Comparison of ENCODE assay signal across 12 cellular contexts in the genomic region with DNA sequence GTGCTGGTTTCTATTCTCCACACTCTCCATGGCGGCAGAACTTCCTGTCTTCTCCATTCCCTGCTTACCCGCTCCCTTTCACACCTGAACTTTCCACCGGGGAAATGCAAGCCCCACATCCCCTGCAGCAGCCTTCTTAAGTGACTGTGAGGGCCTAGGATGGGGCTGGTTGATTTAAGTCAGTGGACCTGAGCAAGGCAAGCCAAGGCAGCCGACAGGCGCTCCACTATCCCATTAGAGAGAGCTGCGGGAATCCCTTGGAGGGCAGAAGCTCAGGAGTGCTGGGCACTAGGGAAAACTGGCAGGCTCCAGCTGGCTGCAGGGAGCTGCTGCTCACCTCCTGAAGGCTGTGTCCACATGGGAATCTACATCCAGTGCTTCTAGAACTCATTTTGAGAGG. TPM values are rescaled to one million over a fixed set of nuclear protein-coding genes. Genes with fewer than 3 reads are reported as not detected.
DNase-seq lines count a peak whose midpoint lies in the region; ATAC-seq and TF ChIP-seq lines count a peak whose summit lies in the region.
"Had no signal": no experiment of that assay in that cellular context is flagged by ENCODE, and none has a peak within 500 bp of the region (broad histone marks: within the 10 kb centered on the region; RNA-seq: fewer than 3 reads in every experiment).

No MANE protein-coding gene starts in this region.

- DNase-seq in activated T-cell treated with anti-CD3 and anti-CD28 coated beads, Interleukin-2, amount 50 U/mL, for 24 hours: no peak
- DNase-seq in activated T-cell treated with anti-CD3 and anti-CD28 coated beads, Interleukin-2, amount 50 U/mL, for 4 hours: no peak
- DNase-seq in T-helper 17 cell (no peak), immature natural killer cell (no peak), thyroid gland (no peak)
- DNase-seq in stimulated activated naive CD8-positive, alpha-beta T cell treated with anti-CD3 and anti-CD28 coated beads, Interleukin-15, amount 100 ng/mL, for 72 hours: no peak
- no peak for DNase-seq in activated effector memory CD4-positive, alpha-beta T cell treated with Interleukin-2 at 50 U/mL for 16 hours
- DNase-seq: activated CD4-positive, alpha-beta T cell treated with anti-CD3 and anti-CD28 coated beads, Interleukin-2, amount 50 U/mL, for 4 hours; effector CD4-positive, alpha-beta T cell; NCI-H1436 treated with DMSO at 0.1 percent for 48 hours; NCI-H774 had no signal

- H3K4me3 ChIP-seq in thyroid gland (replicated peaks in 1 of 3): no peak overlapping the region

- peaks cover 33% of the 10 kb centered on the region for H3K4me1 Mint-ChIP-seq in activated T-cell treated with anti-CD3 and anti-CD28 coated beads, Interleukin-2, amount 50 U/mL, for 24 hours (ENCODE audit: low read depth)
- H3K4me1 Mint-ChIP-seq in activated T-cell treated with anti-CD3 and anti-CD28 coated beads, Interleukin-2, amount 50 U/mL, for 4 hours (ENCODE audit: low read depth): peaks cover 24% of the 10 kb centered on the region
- H3K4me1 Mint-ChIP-seq in T-helper 17 cell (peaks cover 3% of the 10 kb centered on the region), immature natural killer cell (peaks cover 39 to 47% of the 10 kb centered on the region in 2 donors)
- H3K4me1 Mint-ChIP-seq in stimulated activated naive CD8-positive, alpha-beta T cell treated with anti-CD3 and anti-CD28 coated beads, Interleukin-15, amount 100 ng/mL, for 72 hours: peaks cover 51% of the 10 kb centered on the region

- peak overlapping the region; percentile 89 for H3K27ac Mint-ChIP-seq in activated T-cell treated with anti-CD3 and anti-CD28 coated beads, Interleukin-2, amount 50 U/mL, for 24 hours
- H3K27ac Mint-ChIP-seq in T-helper 17 cell (peak overlapping the region; percentile 75), immature natural killer cell (peak overlapping the region; percentile 6 to 68 (median 28))
- peak overlapping the region; percentile 16 to 72 for H3K27ac Mint-ChIP-seq in stimulated activated naive CD8-positive, alpha-beta T cell treated with anti-CD3 and anti-CD28 coated beads, Interleukin-15, amount 100 ng/mL, for 72 hours

- intact Hi-C loops in thyroid gland (cut with DNase I): loop anchor here (10.0 kb wide), 1 partner anchor 269 kb away; no protein-coding TSS in a partner anchor

- H3K27me3 ChIP-seq in thyroid gland: no peaks in the 10 kb centered on the region

- ATAC-seq in activated T-cell treated with anti-CD3 and anti-CD28 coated beads, Interleukin-2, amount 50 U/mL, for 4 hours: no peak
- ATAC-seq in T-helper 17 cell (no peak), GM21528 (IDR thresholded peaks at IDR 0.05; ENCODE audit: low FRiP score, unreplicated experiment) (no peak)
- ATAC-seq in stimulated activated naive CD8-positive, alpha-beta T cell treated with anti-CD3 and anti-CD28 coated beads, Interleukin-15, amount 100 ng/mL, for 72 hours: no peak

- peaks cover 82% of the 10 kb centered on the region for H3K36me3 Mint-ChIP-seq in activated T-cell treated with anti-CD3 and anti-CD28 coated beads, Interleukin-2, amount 50 U/mL, for 24 hours (ENCODE audit: low read depth)
- peaks cover 17% of the 10 kb centered on the region for H3K36me3 Mint-ChIP-seq in activated T-cell treated with anti-CD3 and anti-CD28 coated beads, Interleukin-2, amount 50 U/mL, for 4 hours (ENCODE audit: insufficient read depth)
- no peaks in the 10 kb centered on the region for H3K36me3 Mint-ChIP-seq in T-helper 17 cell (ENCODE audit: low read depth)
- peaks cover 0 to 3% (median 2%) of the 10 kb centered on the region in 3 donors for H3K36me3 Mint-ChIP-seq in immature natural killer cell

- H3K36me3 ChIP-seq in thyroid gland: peaks cover 7 to 9% of the 10 kb centered on the region in 2 donors

- TF ChIP-seq CTCF in thyroid gland (IDR thresholded peaks at IDR 0.05): no peak

- no peaks in the 10 kb centered on the region for H3K9me3 ChIP-seq in T-helper 17 cell (ENCODE audit: control insufficient read depth, low read length, poor library complexity, severe bottlenecking)
- no peaks in the 10 kb centered on the region for H3K9me3 ChIP-seq in thyroid gland

- H3K27me3 Mint-ChIP-seq in activated T-cell treated with anti-CD3 and anti-CD28 coated beads, Interleukin-2, amount 50 U/mL, for 24 hours: no peaks in the 10 kb centered on the region
- no peaks in the 10 kb centered on the region for H3K27me3 Mint-ChIP-seq in activated T-cell treated with anti-CD3 and anti-CD28 coated beads, Interleukin-2, amount 50 U/mL, for 4 hours (ENCODE audit: low read depth)
- no peaks in the 10 kb centered on the region for H3K27me3 Mint-ChIP-seq in T-helper 17 cell
- peaks cover 0 to 2% (median 0%) of the 10 kb centered on the region in 3 donors for H3K27me3 Mint-ChIP-seq in immature natural killer cell (ENCODE audit: low read depth in 3 of 3)
- no peaks in the 10 kb centered on the region for H3K27me3 Mint-ChIP-seq in stimulated activated naive CD8-positive, alpha-beta T cell treated with anti-CD3 and anti-CD28 coated beads, Interleukin-15, amount 100 ng/mL, for 72 hours

- no peak for TF ChIP-seq POLR2A in thyroid gland (IDR thresholded peaks at IDR 0.05)

- H3K4me3 Mint-ChIP-seq in activated T-cell treated with anti-CD3 and anti-CD28 coated beads, Interleukin-2, amount 50 U/mL, for 24 hours: no peak overlapping the region
- no peak overlapping the region for H3K4me3 Mint-ChIP-seq in activated T-cell treated with anti-CD3 and anti-CD28 coated beads, Interleukin-2, amount 50 U/mL, for 4 hours
- H3K4me3 Mint-ChIP-seq in T-helper 17 cell (peak overlapping the region; percentile 53), immature natural killer cell (no peak overlapping the region)
- H3K4me3 Mint-ChIP-seq in stimulated activated naive CD8-positive, alpha-beta T cell treated with anti-CD3 and anti-CD28 coated beads, Interleukin-15, amount 100 ng/mL, for 72 hours: no peak overlapping the region

- no peak overlapping the region for H3K27ac ChIP-seq in thyroid gland

- H3K4me1 ChIP-seq in thyroid gland: peaks cover 0 to 12% of the 10 kb centered on the region in 2 donors

- WGBS in thyroid gland, 2 donors: 83 to 86% methylated on average over 3 to 6 of the region's 6 CpGs

- no peaks in the 10 kb centered on the region for H3K9me3 Mint-ChIP-seq in activated T-cell treated with anti-CD3 and anti-CD28 coated beads, Interleukin-2, amount 50 U/mL, for 24 hours
- no peaks in the 10 kb centered on the region for H3K9me3 Mint-ChIP-seq in activated T-cell treated with anti-CD3 and anti-CD28 coated beads, Interleukin-2, amount 50 U/mL, for 4 hours
- H3K9me3 Mint-ChIP-seq in immature natural killer cell: no peaks in the 10 kb centered on the region
- H3K9me3 Mint-ChIP-seq in stimulated activated naive CD8-positive, alpha-beta T cell treated with anti-CD3 and anti-CD28 coated beads, Interleukin-15, amount 100 ng/mL, for 72 hours: no peaks in the 10 kb centered on the region

RNA-seq across cellular contexts. Expression of gene SLC25A19, which starts 36.1 kb away (rescaled TPM):
- total RNA-seq in activated T-cell treated with anti-CD3 and anti-CD28 coated beads, Interleukin-2, amount 50 U/mL, for 4 hours: 100 to 1,000 TPM; 111 to 140 (median 134) TPM
- total RNA-seq in T-helper 17 cell (10 to 100 TPM; 13.7 to 15.1 TPM), thyroid gland (10 to 100 TPM in 3 of 4 donors, 1 to 10 TPM in 1; 2.1 to 14.3 (median 12.7) TPM)
- 10 to 100 TPM; 11.2 to 27.2 (median 21.0) TPM for polyA plus RNA-seq in immature natural killer cell

RNA-seq across cellular contexts. Expression of gene MIF4GD, which starts 54.3 kb away (rescaled TPM):
- total RNA-seq in activated T-cell treated with anti-CD3 and anti-CD28 coated beads, Interleukin-2, amount 50 U/mL, for 4 hours: 10 to 100 TPM; 35.4 to 39.8 (median 38.4) TPM
- total RNA-seq in T-helper 17 cell (10 to 100 TPM; 27.0 to 35.0 TPM), thyroid gland (10 to 100 TPM; 17.7 to 31.1 (median 23.0) TPM)
- polyA plus RNA-seq in immature natural killer cell: 100 to 1,000 TPM; 113 to 187 (median 145) TPM

Comparison
In these comparisons a context has a peak if more than half of its experiments do, and no peak if none do; other contexts are left out.
1. H3K27ac Mint-ChIP-seq: peak in every context shown above with its lines; median percentile 89 in activated T-cell treated with anti-CD3 and anti-CD28 coated beads, Interleukin-2, amount 50 U/mL, for 24 hours; 75 in T-helper 17 cell; 44 in stimulated activated naive CD8-positive, alpha-beta T cell treated with anti-CD3 and anti-CD28 coated beads, Interleukin-15, amount 100 ng/mL, for 72 hours; 28 in immature natural killer cell.
2. RNA of gene SLC25A19, which starts 36.1 kb away (total RNA-seq): 111 to 140 TPM in activated T-cell treated with anti-CD3 and anti-CD28 coated beads, Interleukin-2, amount 50 U/mL, for 4 hours; 13.7 to 15.1 TPM in T-helper 17 cell and 2.1 to 14.3 TPM in thyroid gland; every median in the first group is over 4 times any median in the second.